14 cellular contexts compared by ENCODE assay signal in genomic region chr2:7845332-7845731, GRCh38.
A peak's percentile ranks its signal among the peaks of the same experiment; 100 is the strongest.
DNase-seq lines count a peak whose midpoint lies in the region; ATAC-seq and TF ChIP-seq lines count a peak whose summit lies in the region.
"Had no signal": no experiment of that assay in that cellular context is flagged by ENCODE, and none has a peak within 500 bp of the region (broad histone marks: within the 10 kb centered on the region; RNA-seq: fewer than 3 reads in every experiment).

No MANE protein-coding gene starts in this region.

- no peaks in the 10 kb centered on the region for H3K9me3 ChIP-seq in right cardiac atrium (ENCODE audit: control insufficient read depth, low read length)

- 30% methylated on average over 2 of the region's 2 CpGs for WGBS in right cardiac atrium

- H3K4me1 ChIP-seq in right cardiac atrium (ENCODE audit: control insufficient read depth, insufficient read depth, low read length), result peaks cover 7% of the 10 kb centered on the region

- no peak overlapping the region for H3K27ac ChIP-seq in right cardiac atrium (ENCODE audit: low read length)

- no peaks in the 10 kb centered on the region for H3K27me3 ChIP-seq in right cardiac atrium (ENCODE audit: control insufficient read depth, insufficient read depth)

- H3K4me3 ChIP-seq in GM12865 (ENCODE audit: low read depth, low read length) (no peak overlapping the region), astrocyte of the cerebellum (ENCODE audit: low read depth, low read length) (no peak overlapping the region), right cardiac atrium (ENCODE audit: low read length) (no peak overlapping the region)

- DNase-seq in AG08395 (ENCODE audit: low spot score) (peak; percentile 89), GM12865 (ENCODE audit: low read depth) (peak; percentile 24), astrocyte of the cerebellum (ENCODE audit: low read depth) (peak; percentile 41), right cardiac atrium (peak in 1 of 3 donors; percentile 40), OCI-M1 (lab: John Stamatoyannopoulos, UW) (no peak), NCI-H82 treated with DMSO at 0.1 percent for 48 hours (lab: John Stamatoyannopoulos, UW; ENCODE audit: unreplicated experiment) (no peak), anterior cingulate cortex (lab: John Stamatoyannopoulos, UW) (no peak)
- DNase-seq: glutamatergic neuron, Karpas-422, natural killer cell, NCI-H1694 treated with DMSO at 0.1 percent for 48 hours, NCI-H69 had no signal

- peak; percentile 61 to 63 for ATAC-seq in right cardiac atrium
- ATAC-seq in GM19455 (IDR thresholded peaks at IDR 0.05; ENCODE audit: unreplicated experiment), result no peak
- ATAC-seq: activated naive CD4-positive, alpha-beta T cell treated with anti-CD3 and anti-CD28 coated beads, Interleukin-2, amount 50 U/mL, for 72 hours; natural killer cell had no signal

- in situ Hi-C loops in astrocyte of the cerebellum (cut with HindIII; ENCODE audit: low sequenced_read_pairs), result no loop called here

- TF ChIP-seq CTCF in GM12865 (IDR thresholded peaks at IDR 0.05; ENCODE audit: insufficient read depth, low read depth, low read length, missing control alignments) (no peak), astrocyte of the cerebellum (IDR thresholded peaks at IDR 0.05; ENCODE audit: low read depth, low read length, missing control alignments) (no peak)

- intact Hi-C loops in right cardiac atrium (cut with DNase I), result no loop called here

Comparison
In these comparisons a context has a peak if more than half of its experiments do, and no peak if none do; other contexts are left out.
1. DNase-seq: peak in AG08395 (single experiment), GM12865 (single experiment) and astrocyte of the cerebellum (single experiment); none in OCI-M1 (single experiment), NCI-H82 treated with DMSO at 0.1 percent for 48 hours (single experiment) and anterior cingulate cortex (0 of 58).